ENCODE assay signal across 8 cellular contexts in genomic region chr2:234496835-234497591, GRCh38. TPM values are rescaled to one million over a fixed set of nuclear protein-coding genes. Genes with fewer than 3 reads are reported as not detected.
DNase-seq lines count a peak whose midpoint lies in the region; ATAC-seq and TF ChIP-seq lines count a peak whose summit lies in the region.

A gene with protein sequence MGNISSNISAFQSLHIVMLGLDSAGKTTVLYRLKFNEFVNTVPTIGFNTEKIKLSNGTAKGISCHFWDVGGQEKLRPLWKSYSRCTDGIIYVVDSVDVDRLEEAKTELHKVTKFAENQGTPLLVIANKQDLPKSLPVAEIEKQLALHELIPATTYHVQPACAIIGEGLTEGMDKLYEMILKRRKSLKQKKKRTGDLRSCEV (minus strand): TSS chr2:234497081. CDS start chr2:234496586, 495 bp downstream.

- H2AFZ ChIP-seq in PC-3 (ENCODE audit: low read length) = peak within 1 kb of the TSS; percentile 70

- H3K9me2 ChIP-seq in PC-3 (replicated peaks; ENCODE audit: low read length) = no peaks in the 10 kb centered on the region

- POLR2A ChIA-PET in PC-3 (lab: Charles Lee; ENCODE audit: unreplicated experiment) = interaction anchor here (0.5 to 1.2 kb wide), 6 partner anchors 75 to 552 kb away, joined by 3 to 11 read pairs (median 4); no protein-coding TSS in a partner anchor
- POLR2A ChIA-PET in naive thymus-derived CD4-positive, alpha-beta T cell (lab: Charles Lee) = interaction anchor here (0.8 to 7.9 kb wide), 25 partner anchors 10 to 510 kb away, joined by 3 to 338 read pairs (median 5); no protein-coding TSS in a partner anchor

- peaks cover 44% of the 10 kb centered on the region for H3K79me2 ChIP-seq in PC-3 (ENCODE audit: low read length)

- H3K27me3 ChIP-seq in PC-3 (ENCODE audit: low read length) = no peaks in the 10 kb centered on the region
- no peaks in the 10 kb centered on the region for H3K27me3 ChIP-seq in naive thymus-derived CD4-positive, alpha-beta T cell (ENCODE audit: control insufficient read depth in 2 of 2, insufficient read depth in 2 of 2, low read length in 2 of 2)
- peaks cover 0 to 3% of the 10 kb centered on the region in 2 donors for H3K27me3 ChIP-seq in tibial artery

- intact Hi-C loops in PC-3 (cut with micrococcal nuclease) (loop anchor here (1.0 kb wide), 1 partner anchor 245 kb away; no protein-coding TSS in a partner anchor), tibial artery (cut with DNase I; ENCODE audit: low total_unique reads) (no loop called here)
- intact Hi-C loops in naive thymus-derived CD4-positive, alpha-beta T cell (cut with micrococcal nuclease) = loop anchor here (2.0 to 10.0 kb wide), 5 partner anchors 128 to 1082 kb away; no protein-coding TSS in a partner anchor

- H3K27me3 Mint-ChIP-seq in naive thymus-derived CD4-positive, alpha-beta T cell = peaks cover 0 to 9% (median 0%) of the 10 kb centered on the region in 5 donors

- H3K9me3 ChIP-seq in PC-3 (ENCODE audit: low read length) = no peaks in the 10 kb centered on the region
- H3K9me3 ChIP-seq in naive thymus-derived CD4-positive, alpha-beta T cell (ENCODE audit: control insufficient read depth in 2 of 3, low read length in 3 of 3) = no peaks in the 10 kb centered on the region
- no peaks in the 10 kb centered on the region for H3K9me3 ChIP-seq in tibial artery

- DNase-seq in AG20443 (ENCODE audit: low spot score) (peak; percentile 95), PC-3 (peak; percentile 57), fibroblast of mammary gland (ENCODE audit: low read depth) (peak; percentile 31), tibial artery (peak; percentile 53 to 78)
- DNase-seq in activated T-helper 9 cell treated with anti-CD3 and anti-CD28 coated beads, Interleukin-2, amount 50 U/mL, for 16 hours (ENCODE audit: low read depth) = peak; percentile 49
- DNase-seq in naive thymus-derived CD4-positive, alpha-beta T cell = peak; percentile 62 to 80 (median 69)

- H3K4me2 ChIP-seq in PC-3 (ENCODE audit: low read length) = peak within 1 kb of the TSS; percentile 84

- H3K4me3 Mint-ChIP-seq in naive thymus-derived CD4-positive, alpha-beta T cell = peak within 1 kb of the TSS; percentile 96 to 100 (median 98)

- H3K4me3 ChIP-seq in PC-3 (ENCODE audit: low read length) = peak within 1 kb of the TSS; percentile 98
- H3K4me3 ChIP-seq in fibroblast of mammary gland (ENCODE audit: control insufficient read depth, low read depth, low read length) = peak within 1 kb of the TSS; percentile 63
- H3K4me3 ChIP-seq in naive thymus-derived CD4-positive, alpha-beta T cell (ENCODE audit: low read length) = peak within 1 kb of the TSS; percentile 95
- H3K4me3 ChIP-seq in tibial artery = peak within 1 kb of the TSS; percentile 62 to 75

- H4K20me1 ChIP-seq in PC-3 (ENCODE audit: low read length) = peaks cover 39% of the 10 kb centered on the region

- no peaks in the 10 kb centered on the region for H3K36me3 ChIP-seq in PC-3 (ENCODE audit: low read depth, low read length)
- peaks cover 0 to 17% (median 7%) of the 10 kb centered on the region in 3 experiments for H3K36me3 ChIP-seq in naive thymus-derived CD4-positive, alpha-beta T cell (ENCODE audit: control insufficient read depth in 2 of 3, insufficient read depth in 3 of 3, low read length in 3 of 3)
- H3K36me3 ChIP-seq in tibial artery = no peaks in the 10 kb centered on the region

- no peak for TF ChIP-seq CTCF in PC-3 (conservative IDR thresholded peaks at IDR 0.05; ENCODE audit: low read depth, low read length)
- no peak for TF ChIP-seq CTCF in fibroblast of mammary gland (conservative IDR thresholded peaks at IDR 0.05; ENCODE audit: control insufficient read depth, insufficient read depth, low read depth, low read length)
- TF ChIP-seq CTCF in tibial artery (IDR thresholded peaks at IDR 0.05) = no peak

- peaks cover 0 to 16% (median 0%) of the 10 kb centered on the region in 11 donors for H3K9me3 Mint-ChIP-seq in naive thymus-derived CD4-positive, alpha-beta T cell

- peaks cover 13 to 47% (median 34%) of the 10 kb centered on the region in 5 donors for H3K36me3 Mint-ChIP-seq in naive thymus-derived CD4-positive, alpha-beta T cell

- ATAC-seq in GM19043 (IDR thresholded peaks at IDR 0.05; ENCODE audit: low read depth, unreplicated experiment) = peak; percentile 41
- peak; percentile 47 for ATAC-seq in HG03196 (IDR thresholded peaks at IDR 0.05; ENCODE audit: unreplicated experiment)
- ATAC-seq in PC-3 = peak; percentile 65
- peak; percentile 75 for ATAC-seq in naive thymus-derived CD4-positive, alpha-beta T cell

- H3K27ac Mint-ChIP-seq in naive thymus-derived CD4-positive, alpha-beta T cell = peak within 1 kb of the TSS; percentile 92 to 100 (median 98)

- H3K4me1 Mint-ChIP-seq in naive thymus-derived CD4-positive, alpha-beta T cell = peaks cover 17 to 41% (median 34%) of the 10 kb centered on the region in 7 donors

- H3K9ac ChIP-seq in PC-3 (ENCODE audit: low read length) = peak within 1 kb of the TSS; percentile 76

- no TSS peak for BruUV-seq in PC-3 (replicated peaks; lab: Mats Ljungman, UMichigan)

- H3K27ac ChIP-seq in PC-3 (ENCODE audit: low read length) (0 out of 2 replicates have a peak within 1 kb of the TSS, but pooled peaks have one; percentile 9), tibial artery (peak within 1 kb of the TSS; percentile 82 to 84)
- H3K27ac ChIP-seq in naive thymus-derived CD4-positive, alpha-beta T cell (ENCODE audit: low read depth, low read length) = peak within 1 kb of the TSS; percentile 94

- peaks cover 15% of the 10 kb centered on the region for H3K4me1 ChIP-seq in PC-3 (ENCODE audit: insufficient read depth, low read length)
- peaks cover 30 to 32% of the 10 kb centered on the region in 2 donors for H3K4me1 ChIP-seq in naive thymus-derived CD4-positive, alpha-beta T cell (ENCODE audit: control insufficient read depth in 2 of 2, insufficient read depth in 2 of 2, low read length in 2 of 2)
- peaks cover 0 to 23% (median 17%) of the 10 kb centered on the region in 4 donors for H3K4me1 ChIP-seq in tibial artery

- CTCF ChIA-PET in PC-3 (lab: Charles Lee) = interaction anchor here (0.6 to 1.3 kb wide), 3 partner anchors 75 to 361 kb away, joined by 4 to 5 read pairs (median 5); no protein-coding TSS in a partner anchor
- CTCF ChIA-PET in naive thymus-derived CD4-positive, alpha-beta T cell (lab: Charles Lee) = interaction anchor here (0.5 to 4.3 kb wide), 11 partner anchors 50 to 508 kb away, joined by 3 to 32 read pairs (median 5); no protein-coding TSS in a partner anchor

- no peaks in the 10 kb centered on the region for H3F3A ChIP-seq in PC-3 (ENCODE audit: low read length, unreplicated experiment)

RNA-seq across cellular contexts. Expression of the gene that starts here (rescaled TPM):
- 19.9 and 21.7 TPM in 2 replicates for total RNA-seq in PC-3 (2014; rRNA removed)
- total RNA-seq in naive thymus-derived CD4-positive, alpha-beta T cell = 100 to 1,000 TPM; 200 to 329 (median 290) TPM
- polyA plus RNA-seq in naive thymus-derived CD4-positive, alpha-beta T cell = 100 to 1,000 TPM in 1 of 2 donors, 10 to 100 TPM in 1; 90.6 to 115 TPM

Comparison
In these comparisons a context has a peak if more than half of its experiments do, and no peak if none do; other contexts are left out.
1. Peak in every context shown above with its lines: DNase-seq, ATAC-seq, H3K4me3 ChIP-seq and H3K27ac ChIP-seq.
2. DNase-seq: peak in every context shown above with its lines; median percentile 95 in AG20443; 69 in naive thymus-derived CD4-positive, alpha-beta T cell; 66 in tibial artery; 57 in PC-3; 49 in activated T-helper 9 cell treated with anti-CD3 and anti-CD28 coated beads, Interleukin-2, amount 50 U/mL, for 16 hours; 31 in fibroblast of mammary gland.
3. H3K27ac ChIP-seq: peak in every context shown above with its lines; median percentile 94 in naive thymus-derived CD4-positive, alpha-beta T cell; 83 in tibial artery; 9 in PC-3.